ENCODE assay signal across 12 cellular contexts in genomic region chr11:9158898-9159391, GRCh38.
DNase-seq lines count a peak whose midpoint lies in the region; ATAC-seq and TF ChIP-seq lines count a peak whose summit lies in the region.
"Had no signal": no experiment of that assay in that cellular context is flagged by ENCODE, and none has a peak within 500 bp of the region (broad histone marks: within the 10 kb centered on the region; RNA-seq: fewer than 3 reads in every experiment).

No MANE protein-coding gene starts in this region.

- no peaks in the 10 kb centered on the region for H3K9me3 ChIP-seq in upper lobe of right lung
- no peaks in the 10 kb centered on the region for H3K9me3 ChIP-seq in right atrium auricular region
- H3K9me3 ChIP-seq: gastrocnemius medialis had no signal

- H3K36me3 ChIP-seq in upper lobe of right lung = peaks cover 21% of the 10 kb centered on the region
- H3K36me3 ChIP-seq in right atrium auricular region = peaks cover 25% of the 10 kb centered on the region

- H3K4me3 ChIP-seq in fibroblast of mammary gland (ENCODE audit: control insufficient read depth, low read depth, low read length) (no peak overlapping the region), upper lobe of right lung (no peak overlapping the region), right atrium auricular region (no peak overlapping the region)
- H3K4me3 ChIP-seq: gastrocnemius medialis had no signal

- no peaks in the 10 kb centered on the region for H3K9me3 Mint-ChIP-seq in activated naive CD4-positive, alpha-beta T cell treated with anti-CD3 and anti-CD28 coated beads, Interleukin-2, amount 50 U/mL, for 24 hours
- H3K9me3 Mint-ChIP-seq: activated T-helper 1 cell treated with anti-CD3 and anti-CD28 coated beads, Interleukin-12 subunit alpha, Interleukin-12 subunit beta, Interleukin-2, Interleukin-4 antibody, amounts not matched to agents 30 ng/mL and 10 ng/mL and 1 ng/mL, durations not matched to agents 14 hours and 24 hours and 36 hours had no signal

- no peak for TF ChIP-seq CTCF in fibroblast of mammary gland (conservative IDR thresholded peaks at IDR 0.05; ENCODE audit: control insufficient read depth, insufficient read depth, low read depth, low read length)
- TF ChIP-seq CTCF in upper lobe of right lung (IDR thresholded peaks at IDR 0.05) = no peak
- TF ChIP-seq CTCF in right atrium auricular region (IDR thresholded peaks at IDR 0.05) = no peak

- peaks cover 21% of the 10 kb centered on the region for H3K36me3 Mint-ChIP-seq in activated naive CD4-positive, alpha-beta T cell treated with anti-CD3 and anti-CD28 coated beads, Interleukin-2, amount 50 U/mL, for 24 hours

- H3K4me3 Mint-ChIP-seq in activated naive CD4-positive, alpha-beta T cell treated with anti-CD3 and anti-CD28 coated beads, Interleukin-2, amount 50 U/mL, for 24 hours = peak overlapping the region; percentile 37
- H3K4me3 Mint-ChIP-seq: activated T-helper 1 cell treated with anti-CD3 and anti-CD28 coated beads, Interleukin-12 subunit alpha, Interleukin-12 subunit beta, Interleukin-2, Interleukin-4 antibody, amounts not matched to agents 30 ng/mL and 10 ng/mL and 1 ng/mL, durations not matched to agents 14 hours and 24 hours and 36 hours had no signal

- H3K4me1 Mint-ChIP-seq in activated naive CD4-positive, alpha-beta T cell treated with anti-CD3 and anti-CD28 coated beads, Interleukin-2, amount 50 U/mL, for 24 hours = peaks cover 33% of the 10 kb centered on the region

- no peaks in the 10 kb centered on the region for H3K4me1 ChIP-seq in upper lobe of right lung
- no peaks in the 10 kb centered on the region for H3K4me1 ChIP-seq in right atrium auricular region
- H3K4me1 ChIP-seq: gastrocnemius medialis had no signal

- H3K27me3 ChIP-seq in upper lobe of right lung = no peaks in the 10 kb centered on the region
- no peaks in the 10 kb centered on the region for H3K27me3 ChIP-seq in right atrium auricular region
- H3K27me3 ChIP-seq: gastrocnemius medialis had no signal

- no peak overlapping the region for H3K27ac ChIP-seq in upper lobe of right lung
- no peak overlapping the region for H3K27ac ChIP-seq in right atrium auricular region
- H3K27ac ChIP-seq: gastrocnemius medialis had no signal

- ATAC-seq in SK-N-SH treated with all-trans-retinoic acid at 6 μM for 48 hours (no peak), upper lobe of right lung (peak; percentile 70)
- ATAC-seq: gastrocnemius medialis, left colon, Right ventricle myocardium inferior had no signal

- H3K27me3 Mint-ChIP-seq in activated naive CD4-positive, alpha-beta T cell treated with anti-CD3 and anti-CD28 coated beads, Interleukin-2, amount 50 U/mL, for 24 hours = no peaks in the 10 kb centered on the region

- H3K27ac Mint-ChIP-seq in activated naive CD4-positive, alpha-beta T cell treated with anti-CD3 and anti-CD28 coated beads, Interleukin-2, amount 50 U/mL, for 24 hours = peak overlapping the region; percentile 96

- no peak for DNase-seq in activated naive CD4-positive, alpha-beta T cell (lab: John Stamatoyannopoulos, UW)
- DNase-seq in fibroblast of mammary gland (ENCODE audit: low read depth) = peak; percentile 87
- DNase-seq in upper lobe of right lung = no peak
- no peak for DNase-seq in superior temporal gyrus (ENCODE audit: extremely low spot score)
- no peak for DNase-seq in iPS-NIHi7 (ENCODE audit: extremely low spot score)
- DNase-seq in right atrium auricular region (ENCODE audit: low spot score) = no peak
- DNase-seq: gastrocnemius medialis, left colon had no signal

- intact Hi-C loops in upper lobe of right lung (cut with DNase I) = no loop called here

TF ChIP-seq in SK-N-SH treated with all-trans-retinoic acid at 6 μM for 48 hours, 23 proteins besides CTCF, POLR2A, EP300 and RAD21:
- TF ChIP-seq ZNF565 (CRISPR knock-in tag; conservative IDR thresholded peaks at IDR 0.05; ENCODE audit: low read depth) (no peak), ARNTL (CRISPR knock-in tag; IDR thresholded peaks at IDR 0.05; ENCODE audit: borderline replicate concordance, low read depth) (no peak), ZNF70 (CRISPR knock-in tag; IDR thresholded peaks at IDR 0.05) (no peak), ISL1 (CRISPR knock-in tag; IDR thresholded peaks at IDR 0.05) (0 out of 2 replicates have a peak, but pooled peaks have one; percentile 28), ESRRG (CRISPR knock-in tag; IDR thresholded peaks at IDR 0.05) (no peak), ZFP3 (CRISPR knock-in tag; IDR thresholded peaks at IDR 0.05) (no peak)
